In genomic region chrX:30971761-30972603, GRCh38 we compare ENCODE assay signal across 8 cellular contexts.
DNase-seq lines count a peak whose midpoint lies in the region; ATAC-seq and TF ChIP-seq lines count a peak whose summit lies in the region.

No MANE protein-coding gene starts in this region.

- H3K9me3 ChIP-seq in Panc1 (ENCODE audit: control insufficient read depth, insufficient read depth, low read depth, low read length), result no peaks in the 10 kb centered on the region

- DNase-seq in ELR (ENCODE audit: low read depth) (peak; percentile 45), Panc1 (ENCODE audit: low read depth, low spot score) (peak; percentile 30), brain microvascular endothelial cell (peak; percentile 38), iris pigment epithelial cell (ENCODE audit: low read depth) (peak; percentile 54), SW 1271 (lab: John Stamatoyannopoulos, UW) (no peak)
- DNase-seq in stimulated activated CD4-positive, alpha-beta T cell treated with anti-CD3 and anti-CD28 coated beads, Interleukin-4, amount 100 ng/mL, for 4 hours, result peak; percentile 0 to 1

- POLR2A ChIA-PET in Panc1 (lab: Charles Lee), result no interaction called here

- H3K27me3 ChIP-seq in Panc1 (ENCODE audit: control insufficient read depth, insufficient read depth, low read length), result no peaks in the 10 kb centered on the region
- H3K27me3 ChIP-seq in brain microvascular endothelial cell (replicated peaks), result no peaks in the 10 kb centered on the region

- no TSS peak for BruUV-seq in Panc1 (replicated peaks; lab: Mats Ljungman, UMichigan)

- ATAC-seq in GM19463 (IDR thresholded peaks at IDR 0.05; ENCODE audit: unreplicated experiment) (peak; percentile 99), HG03521 (IDR thresholded peaks at IDR 0.05; ENCODE audit: unreplicated experiment) (peak; percentile 96), Panc1 (peak; percentile 86)

- TF ChIP-seq CTCF in Panc1 (IDR thresholded peaks at IDR 0.05) (peak; percentile 79), brain microvascular endothelial cell (IDR thresholded peaks at IDR 0.05; ENCODE audit: low read depth, low read length, missing control alignments) (peak; percentile 81)

- H3K27ac ChIP-seq in Panc1 (ENCODE audit: low read length), result no peak overlapping the region
- no peak overlapping the region for H3K27ac ChIP-seq in brain microvascular endothelial cell

- in situ Hi-C loops in Panc1 (cut with HindIII; ENCODE audit: low pct_unique_long_range_greater_than_20kb, low sequenced_read_pairs) (no loop called here), brain microvascular endothelial cell (cut with HindIII; ENCODE audit: low pct_ligation_motif_present, low sequenced_read_pairs) (no loop called here)

- H3K36me3 ChIP-seq in Panc1 (ENCODE audit: control insufficient read depth, insufficient read depth, low read length) (no peaks in the 10 kb centered on the region), brain microvascular endothelial cell (replicated peaks) (no peaks in the 10 kb centered on the region)

- H3K4me3 ChIP-seq in Panc1 (ENCODE audit: low read depth in 2 of 2, low read length in 2 of 2), result peak overlapping the region in 1 of 2 experiments; percentile 45; a peak in 2 of 4 replicates
- H3K4me3 ChIP-seq in brain microvascular endothelial cell (ENCODE audit: low read depth, low read length), result no peak overlapping the region

- CTCF ChIA-PET in Panc1 (lab: Charles Lee), result no interaction called here

- H3K4me1 ChIP-seq in Panc1 (ENCODE audit: control insufficient read depth, insufficient read depth, low read length), result no peaks in the 10 kb centered on the region

- intact Hi-C loops in Panc1 (cut with micrococcal nuclease; ENCODE audit: unreplicated experiment), result no loop called here

Comparison
In these comparisons a context has a peak if more than half of its experiments do, and no peak if none do; other contexts are left out.
1. DNase-seq: peak in ELR (single experiment), Panc1 (single experiment), brain microvascular endothelial cell (single experiment), iris pigment epithelial cell (single experiment) and stimulated activated CD4-positive, alpha-beta T cell treated with anti-CD3 and anti-CD28 coated beads, Interleukin-4, amount 100 ng/mL, for 4 hours (2 of 2); none in SW 1271 (0 of 2).
2. Peak in every context shown above with its lines, with median percentiles within 50 percentile points of each other: ATAC-seq.